In the genomic region with DNA sequence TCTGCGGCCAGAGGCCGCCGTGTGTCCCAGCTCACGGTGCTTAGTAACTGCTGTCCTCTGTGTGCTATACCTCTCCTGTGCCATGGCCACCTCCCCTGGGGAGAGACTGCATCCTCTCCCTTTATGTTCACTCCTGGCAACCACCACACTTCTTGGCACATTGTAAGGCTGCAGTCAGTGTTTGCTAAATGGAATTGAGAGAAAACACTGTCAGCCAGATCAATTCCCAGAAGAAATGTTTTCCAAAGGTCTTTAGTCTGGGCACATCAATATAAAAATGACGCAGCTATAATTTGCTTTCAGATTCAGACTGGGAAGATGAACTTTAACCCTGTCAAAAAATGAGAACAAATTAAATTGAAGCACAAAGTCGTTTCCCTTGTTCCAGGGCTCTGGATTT, we compare ENCODE assay signal across 26 cellular contexts.
"Had no signal": no experiment of that assay in that cellular context is flagged by ENCODE, and none has a peak within 500 bp of the region (broad histone marks: within the 10 kb centered on the region; RNA-seq: fewer than 3 reads in every experiment).

No MANE protein-coding gene starts in this region.

- DNase-seq: activated B cell treated with CpG ODN at 0.5 μM for 24 hours; activated CD4-positive, alpha-beta T cell treated with anti-CD3 and anti-CD28 coated beads for 36 hours; activated CD4-positive, alpha-beta T cell treated with anti-CD3 and anti-CD28 coated beads, Interleukin-2, amount 50 U/mL, for 4 hours; activated effector memory CD4-positive, alpha-beta T cell treated with Interleukin-2 at 50 U/mL for 16 hours; activated naive CD4-positive, alpha-beta T cell treated with anti-CD3 and anti-CD28 coated beads for 36 hours; activated naive CD8-positive, alpha-beta T cell treated with anti-CD3 and anti-CD28 coated beads, Interleukin-2, amount 10 ng/mL, durations not matched to agents 7 days and 5 days; activated T-cell treated with anti-CD3 and anti-CD28 coated beads, Interleukin-2, amount 50 U/mL, for 72 hours; amygdala; caudate nucleus; dermis blood vessel endothelial cell; effector CD8-positive, alpha-beta T cell; erythroblast; foreskin fibroblast; heart right ventricle; islet precursor cell; naive B cell; posterior cingulate gyrus; sigmoid colon; stimulated activated CD4-positive, alpha-beta T cell treated with anti-CD3 and anti-CD28 coated beads, Interleukin-2, amount 100 ng/mL, for 48 hours; stimulated activated naive CD4-positive, alpha-beta T cell; T1000; upper lobe of right lung had no signal

- H3K27ac ChIP-seq: heart right ventricle, sigmoid colon, upper lobe of right lung had no signal

- H3K4me3 Mint-ChIP-seq: activated B cell treated with CpG ODN at 0.5 μM for 24 hours; activated CD4-positive, alpha-beta T cell treated with anti-CD3 and anti-CD28 coated beads for 36 hours; activated naive CD4-positive, alpha-beta T cell treated with anti-CD3 and anti-CD28 coated beads for 36 hours; activated naive CD8-positive, alpha-beta T cell treated with anti-CD3 and anti-CD28 coated beads, Interleukin-2, amount 10 ng/mL, durations not matched to agents 7 days and 5 days; activated T-cell treated with anti-CD3 and anti-CD28 coated beads, Interleukin-2, amount 50 U/mL, for 72 hours; naive B cell; neural crest cell; T-helper 1 cell treated with Interleukin-12 subunit alpha and Interleukin-12 subunit beta and Interleukin-4 antibody, amounts not matched to agents 30 μg/mL and 1 μg/mL, for 36 hours had no signal

- H3K27ac Mint-ChIP-seq: activated B cell treated with CpG ODN at 0.5 μM for 24 hours; activated CD4-positive, alpha-beta T cell treated with anti-CD3 and anti-CD28 coated beads for 36 hours; activated naive CD4-positive, alpha-beta T cell treated with anti-CD3 and anti-CD28 coated beads for 36 hours; activated naive CD8-positive, alpha-beta T cell treated with anti-CD3 and anti-CD28 coated beads, Interleukin-2, amount 10 ng/mL, durations not matched to agents 7 days and 5 days; activated T-cell treated with anti-CD3 and anti-CD28 coated beads, Interleukin-2, amount 50 U/mL, for 72 hours; naive B cell; T-helper 1 cell treated with Interleukin-12 subunit alpha and Interleukin-12 subunit beta and Interleukin-4 antibody, amounts not matched to agents 30 μg/mL and 1 μg/mL, for 36 hours had no signal

- H3K4me1 ChIP-seq: body of pancreas, upper lobe of right lung had no signal

- H3K9me3 Mint-ChIP-seq: activated B cell treated with CpG ODN at 0.5 μM for 24 hours; activated naive CD4-positive, alpha-beta T cell treated with anti-CD3 and anti-CD28 coated beads for 36 hours; activated naive CD8-positive, alpha-beta T cell treated with anti-CD3 and anti-CD28 coated beads, Interleukin-2, amount 10 ng/mL, durations not matched to agents 7 days and 5 days; activated T-cell treated with anti-CD3 and anti-CD28 coated beads, Interleukin-2, amount 50 U/mL, for 72 hours; naive B cell; neural crest cell; T-helper 1 cell treated with Interleukin-12 subunit alpha and Interleukin-12 subunit beta and Interleukin-4 antibody, amounts not matched to agents 30 μg/mL and 1 μg/mL, for 36 hours had no signal

- H3K4me1 Mint-ChIP-seq: activated CD4-positive, alpha-beta T cell treated with anti-CD3 and anti-CD28 coated beads for 36 hours had no signal

- H3K36me3 Mint-ChIP-seq: activated naive CD8-positive, alpha-beta T cell treated with anti-CD3 and anti-CD28 coated beads, Interleukin-2, amount 10 ng/mL, durations not matched to agents 7 days and 5 days; naive B cell had no signal

- H3K4me3 ChIP-seq: body of pancreas, heart right ventricle, lung, sigmoid colon, upper lobe of right lung had no signal

- ATAC-seq: activated CD4-positive, alpha-beta T cell treated with anti-CD3 and anti-CD28 coated beads for 36 hours; activated T-cell treated with anti-CD3 and anti-CD28 coated beads, Interleukin-2, amount 50 U/mL, for 72 hours; body of pancreas; heart right ventricle; upper lobe of right lung had no signal

- H3K36me3 ChIP-seq: heart right ventricle, sigmoid colon, upper lobe of right lung had no signal

- H3K9me3 ChIP-seq: body of pancreas, heart right ventricle, sigmoid colon, upper lobe of right lung had no signal

- H3K27me3 ChIP-seq: body of pancreas, sigmoid colon, upper lobe of right lung had no signal
